Comparison of ENCODE assay signal across 10 cellular contexts in genomic region chr10:117226813-117227451, GRCh38. TPM values are rescaled to one million over a fixed set of nuclear protein-coding genes. Genes with fewer than 3 reads are reported as not detected.
DNase-seq lines count a peak whose midpoint lies in the region; ATAC-seq, FAIRE-seq and TF ChIP-seq lines count a peak whose summit lies in the region.
"Had no signal": no experiment of that assay in that cellular context is flagged by ENCODE, and none has a peak within 500 bp of the region (broad histone marks: within the 10 kb centered on the region; RNA-seq: fewer than 3 reads in every experiment).

No MANE protein-coding gene starts in this region.

- peaks cover 20% of the 10 kb centered on the region for H3K27me3 Mint-ChIP-seq in Caco-2 (ENCODE audit: insufficient read depth, unreplicated experiment)

- BruUV-seq in Caco-2 (replicated peaks; lab: Mats Ljungman, UMichigan) = no TSS peak
- no TSS peak for BruUV-seq in OCI-LY7 (replicated peaks; lab: Mats Ljungman, UMichigan)

- no peaks in the 10 kb centered on the region for H4K20me1 ChIP-seq in OCI-LY7 (ENCODE audit: insufficient read depth, low read length)

- no peak overlapping the region for H2AFZ ChIP-seq in OCI-LY7 (ENCODE audit: low read length)

- no peak overlapping the region for H3K27ac Mint-ChIP-seq in Caco-2 (ENCODE audit: unreplicated experiment)
- H3K27ac Mint-ChIP-seq: IgD-negative memory B cell had no signal

- POLR2A ChIA-PET in Caco-2 (lab: Charles Lee) = no interaction called here
- POLR2A ChIA-PET in OCI-LY7 (lab: Charles Lee) = interaction anchor here (0.6 kb wide), 1 partner anchor 25 kb away, joined by 4 read pairs; no protein-coding TSS in a partner anchor

- H3K4me1 Mint-ChIP-seq in Caco-2 (ENCODE audit: low read depth, unreplicated experiment) = no peaks in the 10 kb centered on the region

- no peaks in the 10 kb centered on the region for H3K36me3 Mint-ChIP-seq in Caco-2 (ENCODE audit: insufficient read depth, unreplicated experiment)

- 15 to 30% methylated on average over 6 to 10 of the region's 10 CpGs for WGBS in transverse colon (ENCODE audit: low coverage in 1 of 2), 2 donors

- CTCF ChIA-PET in Caco-2 (lab: Charles Lee) (interaction anchor here (0.7 to 2.5 kb wide), 3 partner anchors 10 to 93 kb away, joined by 3 to 18 read pairs (median 8); no protein-coding TSS in a partner anchor), OCI-LY7 (lab: Charles Lee; ENCODE audit: unreplicated experiment) (interaction anchor here (1.1 kb wide), 1 partner anchor 32 kb away, joined by 3 read pairs; no protein-coding TSS in a partner anchor)

- H3K4me3 ChIP-seq in Caco-2 (ENCODE audit: low read depth, low read length) = no peak overlapping the region
- H3K4me3 ChIP-seq in OCI-LY7 (ENCODE audit: low read depth, low read length, poor library complexity, severe bottlenecking) = no peak overlapping the region
- no peak overlapping the region for H3K4me3 ChIP-seq in transverse colon

- no peaks in the 10 kb centered on the region for H3K9me2 ChIP-seq in OCI-LY7 (ENCODE audit: insufficient read depth, low read length)

- H3K27ac ChIP-seq in OCI-LY7 (ENCODE audit: low read depth, low read length, poor library complexity, severe bottlenecking) (no peak overlapping the region), transverse colon (no peak overlapping the region)
- H3K27ac ChIP-seq: epithelial cell of prostate had no signal

- peaks cover 10% of the 10 kb centered on the region for H3K9me3 Mint-ChIP-seq in Caco-2 (ENCODE audit: unreplicated experiment)

- in situ Hi-C loops in transverse colon (cut with MboI; ENCODE audit: low pct_ligation_motif_present in 1 of 4, low pct_unique_long_range_greater_than_20kb in 1 of 4, low sequenced_read_pairs in 3 of 4) = no loop called here

- TF ChIP-seq POLR2A in H54 (IDR thresholded peaks at IDR 0.05; ENCODE audit: low read depth, low read length) (no peak), transverse colon (IDR thresholded peaks at IDR 0.05) (no peak)

- H3K36me3 ChIP-seq in Caco-2 (ENCODE audit: control insufficient read depth, insufficient read depth, low read length) (no peaks in the 10 kb centered on the region), OCI-LY7 (ENCODE audit: insufficient read depth, low read length) (no peaks in the 10 kb centered on the region), transverse colon (no peaks in the 10 kb centered on the region)

- H3K9me3 ChIP-seq in Caco-2 (0 out of 2 replicates have a peak, but pooled peaks cover 8% of the 10 kb centered on the region), OCI-LY7 (ENCODE audit: low read length) (no peaks in the 10 kb centered on the region), transverse colon (no peaks in the 10 kb centered on the region)

- no peaks in the 10 kb centered on the region for H3K79me2 ChIP-seq in OCI-LY7 (ENCODE audit: insufficient read depth, low read depth, low read length)

- FAIRE-seq in H54 (lab: Jason Lieb, UNC) = no peak

- ATAC-seq in GM18498 (IDR thresholded peaks at IDR 0.05; ENCODE audit: unreplicated experiment) = no peak

- TF ChIP-seq CTCF in Caco-2 (IDR thresholded peaks at IDR 0.05; ENCODE audit: insufficient read depth in 1 of 2, low read depth in 1 of 2, low read length in 1 of 2, severe bottlenecking in 1 of 2, unreplicated experiment in 1 of 2) (peak; percentile 33 to 87), OCI-LY7 (conservative IDR thresholded peaks at IDR 0.05; ENCODE audit: low read length) (peak; percentile 57), transverse colon (IDR thresholded peaks at IDR 0.05) (peak in 4 of 5 experiments; percentile 36 to 46 (median 44))

- H3K4me1 ChIP-seq in Caco-2 (no peaks in the 10 kb centered on the region), OCI-LY7 (ENCODE audit: insufficient read depth, low read length, poor library complexity, severe bottlenecking) (no peaks in the 10 kb centered on the region), transverse colon (no peaks in the 10 kb centered on the region)

- no peaks in the 10 kb centered on the region; the same call in 1 of the 2 replicates for H3K27me3 ChIP-seq in Caco-2 (replicated peaks; ENCODE audit: control insufficient read depth, insufficient read depth, low read length)
- H3K27me3 ChIP-seq in transverse colon = peaks cover 34% of the 10 kb centered on the region

- intact Hi-C loops in Caco-2 (cut with micrococcal nuclease; ENCODE audit: unreplicated experiment) (loop anchor here (1.0 to 10.0 kb wide), 3 partner anchors 93 to 252 kb away; no protein-coding TSS in a partner anchor), OCI-LY7 (cut with micrococcal nuclease; ENCODE audit: unreplicated experiment) (no loop called here), transverse colon (cut with DNase I; ENCODE audit: low total_unique reads) (no loop called here)

- no peak overlapping the region for H3K4me3 Mint-ChIP-seq in Caco-2 (ENCODE audit: unreplicated experiment)
- H3K4me3 Mint-ChIP-seq: IgD-negative memory B cell had no signal

- no peak for TF ChIP-seq EP300 in transverse colon (IDR thresholded peaks at IDR 0.05; ENCODE audit: low read depth)

- peak in 1 of 2 experiments; percentile 52 for DNase-seq in Caco-2
- peak; percentile 61 for DNase-seq in H54 (ENCODE audit: insufficient read length, low spot score)
- no peak for DNase-seq in OCI-LY7 (ENCODE audit: low spot score)
- peak; percentile 10 for DNase-seq in fibroblast of peridontal ligament (ENCODE audit: extremely low read depth)
- peak; percentile 25 for DNase-seq in transverse colon
- DNase-seq in NCI-H510A treated with DMSO at 0.1 percent for 48 hours (lab: John Stamatoyannopoulos, UW) = no peak
- DNase-seq in stimulated activated naive CD4-positive, alpha-beta T cell treated with Interleukin-2 at 50 U/mL for 16 hours (lab: John Stamatoyannopoulos, UW) = no peak

- H3K4me2 ChIP-seq in OCI-LY7 (ENCODE audit: low read length) = no peak overlapping the region

RNA-seq across cellular contexts. Expression of gene SLC18A2, which starts 14.0 kb away (rescaled TPM):
- not detected in 2 replicates for total RNA-seq in Caco-2 (2022)
- total RNA-seq in OCI-LY7 (2014; rRNA removed; shearing (Covaris generic)) = not detected in 2 replicates
- not detected in 2 replicates for total RNA-seq in OCI-LY7 (2022)
- under 1 TPM in 3 of 4 donors, not detected in 1; 0.27 to 0.75 (median 0.64) TPM for total RNA-seq in transverse colon

RNA-seq across cellular contexts. Expression of gene KCNK18, which starts 29.6 kb away (rescaled TPM):
- total RNA-seq in Caco-2 (2022) (not detected in 2 replicates), OCI-LY7 (2022) (not detected in 2 replicates), transverse colon (not detected)
- not detected in 2 replicates for total RNA-seq in OCI-LY7 (2014; rRNA removed; shearing (Covaris generic))

Comparison
In these comparisons a context has a peak if more than half of its experiments do, and no peak if none do; other contexts are left out.
1. DNase-seq: peak in H54 (single experiment), fibroblast of peridontal ligament (single experiment) and transverse colon (single experiment); none in OCI-LY7 (single experiment), NCI-H510A treated with DMSO at 0.1 percent for 48 hours (single experiment) and stimulated activated naive CD4-positive, alpha-beta T cell treated with Interleukin-2 at 50 U/mL for 16 hours (single experiment).
2. Peak in every context shown above with its lines, with median percentiles within 50 percentile points of each other: CTCF ChIP-seq.